ENCODE assay signal across 31 cellular contexts in genomic region chr6:37351027-37351426, GRCh38.
"Had no signal": no experiment of that assay in that cellular context is flagged by ENCODE, and none has a peak within 500 bp of the region (broad histone marks: within the 10 kb centered on the region; RNA-seq: fewer than 3 reads in every experiment).

No MANE protein-coding gene starts in this region.

- H3K36me3 ChIP-seq: neural progenitor cell, pancreas, prostate gland, right atrium auricular region, spleen, suprapubic skin, thoracic aorta, thyroid gland, tibial nerve, upper lobe of left lung, vagina had no signal

- ATAC-seq: naive thymus-derived CD8-positive, alpha-beta T cell; natural killer cell treated with Interleukin-12 subunit alpha and Interleukin-12 subunit beta and Interleukin-15 and Interleukin-18, amount 100 ng/mL, for 72 hours; pancreas; sciatic nerve; stimulated activated memory B cell treated with anti-CD40 and anti-IgM and Interleukin-4, amounts not matched to agents 10 μg/mL and 1 μg/mL and 100 μg/mL, for 72 hours; stimulated activated naive CD8-positive, alpha-beta T cell treated with anti-CD3 and anti-CD28 coated beads, Interleukin-15, amount 100 ng/mL, for 72 hours; stimulated activated naive CD8-positive, alpha-beta T cell treated with anti-CD3 and anti-CD28 coated beads, Interleukin-15, Interleukin-2, amounts not matched to agents 100 U/mL and 50 U/mL, for 24 hours had no signal

- H3K9me3 ChIP-seq: pancreas, prostate gland, right atrium auricular region, spleen, suprapubic skin, thoracic aorta, thyroid gland, tibial nerve, upper lobe of left lung, vagina had no signal

- H3K27me3 ChIP-seq: pancreas, right atrium auricular region, suprapubic skin, thyroid gland, tibial nerve, upper lobe of left lung, vagina had no signal

- H2AFZ ChIP-seq: neural progenitor cell had no signal

- H3K36me3 Mint-ChIP-seq: naive thymus-derived CD8-positive, alpha-beta T cell; neural progenitor cell had no signal

- H3K4me1 ChIP-seq: prostate gland had no signal

- H3K9ac ChIP-seq: neural progenitor cell had no signal

- H3K4me2 ChIP-seq: neural progenitor cell, smooth muscle cell had no signal

- FAIRE-seq: pancreas, urothelium cell line had no signal

- H3K27ac Mint-ChIP-seq: natural killer cell treated with Interleukin-12 subunit alpha and Interleukin-12 subunit beta and Interleukin-15 and Interleukin-18, amount 100 ng/mL, for 72 hours; neural progenitor cell; stimulated activated memory B cell treated with anti-CD40 and anti-IgM and Interleukin-4, amounts not matched to agents 10 μg/mL and 1 μg/mL and 100 μg/mL, for 72 hours; stimulated activated naive CD8-positive, alpha-beta T cell treated with anti-CD3 and anti-CD28 coated beads, Interleukin-15, amount 100 ng/mL, for 72 hours had no signal

- H3K4me3 ChIP-seq: neural progenitor cell, pancreas, prostate gland, right atrium auricular region, skin epidermis, smooth muscle cell, spleen, suprapubic skin, thoracic aorta, thyroid gland, tibial nerve, upper lobe of left lung, vagina had no signal

- H3K9me3 Mint-ChIP-seq: naive thymus-derived CD8-positive, alpha-beta T cell; natural killer cell treated with Interleukin-12 subunit alpha and Interleukin-12 subunit beta and Interleukin-15 and Interleukin-18, amount 100 ng/mL, for 72 hours; stimulated activated memory B cell treated with anti-CD40 and anti-IgM and Interleukin-4, amounts not matched to agents 10 μg/mL and 1 μg/mL and 100 μg/mL, for 72 hours had no signal

- DNase-seq: naive B cell; naive thymus-derived CD8-positive, alpha-beta T cell; occipital lobe; pancreas; retina; spleen; stimulated activated CD4-positive, alpha-beta T cell treated with anti-CD3 and anti-CD28 coated beads, Interleukin-12 subunit alpha, Interleukin-12 subunit beta, amount 100 ng/mL, for 4 hours; stimulated activated CD4-positive, alpha-beta T cell treated with anti-CD3 and anti-CD28 coated beads, Interleukin-1b, Interleukin-23, amount 100 ng/mL, for 48 hours; stimulated activated CD4-positive, alpha-beta T cell treated with anti-CD3 and anti-CD28 coated beads, Interleukin-4, amount 100 ng/mL, for 1 hour; stimulated activated CD4-positive, alpha-beta T cell treated with anti-CD3 and anti-CD28 coated beads, Interleukin-4, amount 100 ng/mL, for 4 hours; stimulated activated CD8-positive, alpha-beta memory T cell treated with anti-CD3 and anti-CD28 coated beads, Interleukin-4, amount 100 ng/mL, for 48 hours; stimulated activated naive CD4-positive, alpha-beta T cell; stimulated activated naive CD8-positive, alpha-beta T cell treated with anti-CD3 and anti-CD28 coated beads, Interleukin-15, amount 100 ng/mL, for 72 hours; stimulated activated naive CD8-positive, alpha-beta T cell treated with anti-CD3 and anti-CD28 coated beads, Interleukin-15, Interleukin-2, amounts not matched to agents 100 U/mL and 50 U/mL, for 24 hours; substantia nigra; thyroid gland; trophoblast cell; upper lobe of left lung had no signal

- H3K27ac ChIP-seq: neural progenitor cell, pancreas, prostate gland, right atrium auricular region, skin epidermis, spleen, suprapubic skin, thoracic aorta, thyroid gland, tibial nerve, upper lobe of left lung, vagina had no signal

- H3K4me3 Mint-ChIP-seq: natural killer cell treated with Interleukin-12 subunit alpha and Interleukin-12 subunit beta and Interleukin-15 and Interleukin-18, amount 100 ng/mL, for 72 hours; neural progenitor cell; stimulated activated memory B cell treated with anti-CD40 and anti-IgM and Interleukin-4, amounts not matched to agents 10 μg/mL and 1 μg/mL and 100 μg/mL, for 72 hours; stimulated activated naive CD8-positive, alpha-beta T cell treated with anti-CD3 and anti-CD28 coated beads, Interleukin-15, amount 100 ng/mL, for 72 hours had no signal
